ENCODE assay signal across 9 cellular contexts in the genomic region with DNA sequence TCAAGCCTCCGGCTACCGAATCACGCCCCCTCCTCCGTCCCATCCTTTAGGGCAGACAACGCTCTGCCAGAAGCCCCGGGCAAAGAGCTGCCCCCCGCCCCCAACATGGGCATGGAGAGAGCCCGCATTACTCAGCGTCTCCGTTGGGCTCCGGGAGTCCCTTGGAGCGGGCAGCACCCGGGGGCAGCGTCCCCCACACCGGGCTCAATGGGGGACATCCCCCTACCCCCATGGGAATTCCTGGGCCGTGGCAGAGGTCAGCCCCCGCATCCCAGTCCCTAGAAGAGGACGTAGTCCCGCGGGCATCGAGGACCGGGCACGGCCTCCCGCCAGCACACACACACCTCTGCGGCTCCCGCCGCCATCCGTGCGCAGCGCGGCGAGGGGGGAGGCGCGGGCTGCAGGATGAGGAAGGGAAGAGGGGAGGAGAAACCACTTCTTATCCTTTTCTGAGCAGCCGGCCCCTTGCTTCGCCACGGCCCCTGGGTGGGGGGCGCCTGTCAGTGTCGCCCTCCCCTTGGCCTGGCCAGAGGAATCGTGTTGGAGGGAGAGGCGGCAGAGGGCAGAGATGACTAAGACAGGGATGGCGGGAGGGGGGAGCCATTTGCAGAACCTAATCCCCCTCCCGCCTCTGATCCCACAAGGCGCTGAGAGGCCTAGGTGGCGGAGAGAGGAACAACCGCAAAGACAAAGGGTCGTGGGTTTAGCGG. TPM values are rescaled to one million over a fixed set of nuclear protein-coding genes. Genes with fewer than 3 reads are reported as not detected.
DNase-seq lines count a peak whose midpoint lies in the region; ATAC-seq, FAIRE-seq and TF ChIP-seq lines count a peak whose summit lies in the region.
"Had no signal": no experiment of that assay in that cellular context is flagged by ENCODE, and none has a peak within 500 bp of the region (broad histone marks: within the 10 kb centered on the region; RNA-seq: fewer than 3 reads in every experiment).

No MANE protein-coding gene starts in this region.

- no peak for TF ChIP-seq POLR2A in Peyer's patch (IDR thresholded peaks at IDR 0.05)
- no peak for TF ChIP-seq POLR2A in upper lobe of left lung (IDR thresholded peaks at IDR 0.05)
- TF ChIP-seq POLR2A in GM12892 (IDR thresholded peaks at IDR 0.05; ENCODE audit: low read depth, low read length), result no peak

- H3K9me3 Mint-ChIP-seq in CD8-positive, alpha-beta memory T cell, result no peaks in the 10 kb centered on the region

- FAIRE-seq in GM12892 (lab: Jason Lieb, UNC), result no peak

- DNase-seq in CD8-positive, alpha-beta memory T cell, result peak in 1 of 5 donors; percentile 13
- DNase-seq in HPDE6-E6E7 (ENCODE audit: extremely low spot score) (peak; percentile 48), Peyer's patch (peak in 1 of 3 donors; percentile 62), dermis blood vessel endothelial cell (peak; percentile 23), lower lobe of right lung (no peak), upper lobe of left lung (peak in 1 of 2 donors; percentile 88), GM12892 (ENCODE audit: insufficient read length) (no peak)

- peaks cover 8 to 10% (median 9%) of the 10 kb centered on the region in 3 donors for H3K4me1 Mint-ChIP-seq in CD8-positive, alpha-beta memory T cell

- no peaks in the 10 kb centered on the region for H3K36me3 Mint-ChIP-seq in CD8-positive, alpha-beta memory T cell

- ATAC-seq in lower lobe of right lung (peak; percentile 44 to 45), upper lobe of left lung (ENCODE audit: low FRiP score in 2 of 2) (peak in 1 of 2 donors; percentile 70), HG03378 (IDR thresholded peaks at IDR 0.05; ENCODE audit: unreplicated experiment) (no peak)

- H3K27ac ChIP-seq in CD8-positive, alpha-beta memory T cell (ENCODE audit: low read depth, low read length), result peak overlapping the region; percentile 43
- H3K27ac ChIP-seq in Peyer's patch, result peak overlapping the region in 2 of 4 donors; percentile 6 to 61
- H3K27ac ChIP-seq in lower lobe of right lung, result no peak overlapping the region
- H3K27ac ChIP-seq in upper lobe of left lung, result peak overlapping the region in 1 of 4 donors; percentile 4

- H3K9me3 ChIP-seq in CD8-positive, alpha-beta memory T cell (ENCODE audit: low read length), result no peaks in the 10 kb centered on the region
- H3K9me3 ChIP-seq in Peyer's patch (no peaks in the 10 kb centered on the region), lower lobe of right lung (no peaks in the 10 kb centered on the region), upper lobe of left lung (no peaks in the 10 kb centered on the region)

- TF ChIP-seq EP300 in upper lobe of left lung (IDR thresholded peaks at IDR 0.05), result no peak

- peak overlapping the region in 1 of 8 donors; percentile 65 for H3K27ac Mint-ChIP-seq in CD8-positive, alpha-beta memory T cell

- peak overlapping the region; percentile 58 for H3K4me3 ChIP-seq in CD8-positive, alpha-beta memory T cell (ENCODE audit: low read length)
- H3K4me3 ChIP-seq in Peyer's patch (peak overlapping the region; percentile 54 to 79 (median 73)), lower lobe of right lung (peak overlapping the region; percentile 68), upper lobe of left lung (peak overlapping the region in 3 of 4 donors; percentile 50 to 75 (median 67))

- H3K27me3 Mint-ChIP-seq in CD8-positive, alpha-beta memory T cell, result peaks cover 6 to 22% of the 10 kb centered on the region in 2 donors

- intact Hi-C loops in lower lobe of right lung (cut with DNase I), result no loop called here

- POLR2A ChIA-PET in CD8-positive, alpha-beta memory T cell (lab: Charles Lee), result interaction anchor here (0.6 to 1.3 kb wide), 2 partner anchors 42 to 47 kb away, joined by 3 to 6 read pairs; no protein-coding TSS in a partner anchor

- WGBS in upper lobe of left lung, 2 donors, result 3 to 4% methylated on average over 19 to 41 of the region's 48 CpGs

- no peak for TF ChIP-seq CTCF in Peyer's patch (IDR thresholded peaks at IDR 0.05)
- TF ChIP-seq CTCF in lower lobe of right lung (IDR thresholded peaks at IDR 0.05), result no peak
- no peak for TF ChIP-seq CTCF in upper lobe of left lung (IDR thresholded peaks at IDR 0.05)

- no peaks in the 10 kb centered on the region for H3K36me3 ChIP-seq in CD8-positive, alpha-beta memory T cell (ENCODE audit: insufficient read depth, low read length)
- H3K36me3 ChIP-seq in Peyer's patch (no peaks in the 10 kb centered on the region), lower lobe of right lung (no peaks in the 10 kb centered on the region), upper lobe of left lung (no peaks in the 10 kb centered on the region)

- H3K4me3 Mint-ChIP-seq in CD8-positive, alpha-beta memory T cell, result peak overlapping the region in 6 of 7 donors; percentile 34 to 84 (median 60)

- CTCF ChIA-PET in CD8-positive, alpha-beta memory T cell (lab: Charles Lee), result interaction anchor here (0.7 to 1.0 kb wide), 3 partner anchors 8 to 154 kb away, joined by 3 to 5 read pairs (median 3); no protein-coding TSS in a partner anchor

- H3K4me1 ChIP-seq in CD8-positive, alpha-beta memory T cell (ENCODE audit: insufficient read depth, low read length), result peaks cover 14% of the 10 kb centered on the region
- H3K4me1 ChIP-seq in Peyer's patch (peaks cover 0 to 20% (median 9%) of the 10 kb centered on the region in 4 donors), lower lobe of right lung (peaks cover 10% of the 10 kb centered on the region), upper lobe of left lung (peaks cover 13 to 15% (median 14%) of the 10 kb centered on the region in 4 donors)

- H3K27me3 ChIP-seq in CD8-positive, alpha-beta memory T cell (ENCODE audit: insufficient read depth, low read length, poor library complexity, severe bottlenecking), result peaks cover 13% of the 10 kb centered on the region
- H3K27me3 ChIP-seq in Peyer's patch, result no peaks in the 10 kb centered on the region
- peaks cover 24% of the 10 kb centered on the region for H3K27me3 ChIP-seq in lower lobe of right lung (ENCODE audit: low read depth)
- peaks cover 0 to 18% (median 8%) of the 10 kb centered on the region in 4 donors for H3K27me3 ChIP-seq in upper lobe of left lung

RNA-seq across cellular contexts. Expression of a gene that starts 0.8 kb away (rescaled TPM):
- total RNA-seq in CD8-positive, alpha-beta memory T cell, result under 1 TPM; 0.26 to 0.66 TPM
- 0.18 TPM for polyA plus RNA-seq in CD8-positive, alpha-beta memory T cell
- 10 to 100 TPM; 14.5 to 85.8 (median 54.4) TPM for total RNA-seq in Peyer's patch
- total RNA-seq in dermis blood vessel endothelial cell, result 0.17 and 0.33 TPM in 2 replicates
- 8.8 TPM for total RNA-seq in lower lobe of right lung
- 10 to 100 TPM in 2 of 6 donors, 1 to 10 TPM in 4; 1.4 to 17.8 (median 7.9) TPM for total RNA-seq in upper lobe of left lung
- polyA plus RNA-seq in GM12892 (2012; ENCODE audit: missing spikeins), result 0.36 TPM

RNA-seq across cellular contexts. Expression of a gene that starts 12.6 kb away (rescaled TPM):
- 100 to 1,000 TPM; 114 to 125 TPM for total RNA-seq in CD8-positive, alpha-beta memory T cell
- polyA plus RNA-seq in CD8-positive, alpha-beta memory T cell, result 35.2 TPM
- total RNA-seq in Peyer's patch (100 to 1,000 TPM in 2 of 4 donors, 10 to 100 TPM in 2; 52.2 to 144 (median 95.3) TPM), dermis blood vessel endothelial cell (16.7 and 37.9 TPM in 2 replicates), lower lobe of right lung (98.5 TPM), upper lobe of left lung (100 to 1,000 TPM in 3 of 6 donors, 10 to 100 TPM in 3; 53.4 to 136 (median 95.5) TPM)
- 38.6 TPM for polyA plus RNA-seq in GM12892 (2012; ENCODE audit: missing spikeins)

RNA-seq across cellular contexts. Expression of a gene that starts 43.9 kb away (rescaled TPM):
- total RNA-seq in CD8-positive, alpha-beta memory T cell, result 10 to 100 TPM; 75.5 to 78.4 TPM
- polyA plus RNA-seq in CD8-positive, alpha-beta memory T cell, result 137 TPM
- 10 to 100 TPM; 38.8 to 93.7 (median 70.2) TPM for total RNA-seq in Peyer's patch
- total RNA-seq in dermis blood vessel endothelial cell, result 47.4 and 77.1 TPM in 2 replicates
- 47.9 TPM for total RNA-seq in lower lobe of right lung
- 100 to 1,000 TPM in 3 of 6 donors, 10 to 100 TPM in 3; 62.4 to 204 (median 102) TPM for total RNA-seq in upper lobe of left lung
- polyA plus RNA-seq in GM12892 (2012; ENCODE audit: missing spikeins), result 27.5 TPM

RNA-seq across cellular contexts. Expression of a gene that starts 54.7 kb away (rescaled TPM):
- not detected for total RNA-seq in CD8-positive, alpha-beta memory T cell
- polyA plus RNA-seq in CD8-positive, alpha-beta memory T cell, result not detected
- 100 to 1,000 TPM in 1 of 4 donors, 10 to 100 TPM in 2, 1 to 10 TPM in 1; 1.9 to 191 (median 37.1) TPM for total RNA-seq in Peyer's patch
- 0.14 TPM in 1 of 2 replicates, not detected in the other for total RNA-seq in dermis blood vessel endothelial cell
- total RNA-seq in lower lobe of right lung, result 83.4 TPM
- total RNA-seq in upper lobe of left lung, result 100 to 1,000 TPM in 2 of 6 donors, 10 to 100 TPM in 3, 1 to 10 TPM in 1; 9.0 to 193 (median 38.2) TPM
- not detected for polyA plus RNA-seq in GM12892 (2012; ENCODE audit: missing spikeins)
- total RNA-seq: NCI-H460 had no signal

Comparison
In these comparisons a context has a peak if more than half of its experiments do, and no peak if none do; other contexts are left out.
1. DNase-seq: peak in HPDE6-E6E7 (single experiment) and dermis blood vessel endothelial cell (single experiment); none in lower lobe of right lung (single experiment) and GM12892 (single experiment).
2. Peak in every context shown above with its lines, with median percentiles within 50 percentile points of each other: H3K4me3 ChIP-seq.